In genomic region chr3:177181418-177181817, GRCh38 we compare ENCODE assay signal across 23 cellular contexts. TPM values are rescaled to one million over a fixed set of nuclear protein-coding genes. Genes with fewer than 3 reads are reported as not detected.
DNase-seq lines count a peak whose midpoint lies in the region; ATAC-seq and TF ChIP-seq lines count a peak whose summit lies in the region.
"Had no signal": no experiment of that assay in that cellular context is flagged by ENCODE, and none has a peak within 500 bp of the region (broad histone marks: within the 10 kb centered on the region; RNA-seq: fewer than 3 reads in every experiment).

No MANE protein-coding gene starts in this region.

- TF ChIP-seq POLR2A in right lobe of liver (IDR thresholded peaks at IDR 0.05) (no peak), suprapubic skin (IDR thresholded peaks at IDR 0.05) (no peak)

- no TSS peak for BruUV-seq in Caco-2 (replicated peaks; lab: Mats Ljungman, UMichigan)

- CTCF ChIA-PET in Caco-2 (lab: Charles Lee): no interaction called here

- H3K4me3 Mint-ChIP-seq in CD14-positive monocyte: no peak overlapping the region
- no peak overlapping the region for H3K4me3 Mint-ChIP-seq in Caco-2 (ENCODE audit: unreplicated experiment)
- H3K4me3 Mint-ChIP-seq in activated T-helper 2 cell treated with anti-CD3 and anti-CD28 coated beads, Interferon-gamma antibody, Interleukin-2, Interleukin-4, amounts not matched to agents 10 μg/mL and 5 μg/mL and 100 μg/mL, durations not matched to agents 14 hours and 24 hours and 36 hours (ENCODE audit: low read depth): no peak overlapping the region
- H3K4me3 Mint-ChIP-seq: activated CD4-positive, alpha-beta T cell treated with anti-CD3 and anti-CD28 coated beads for 36 hours had no signal

- TF ChIP-seq CTCF in CD14-positive monocyte (IDR thresholded peaks at IDR 0.05) (no peak), Caco-2 (IDR thresholded peaks at IDR 0.05; ENCODE audit: insufficient read depth in 1 of 2, low read depth in 1 of 2, low read length in 1 of 2, severe bottlenecking in 1 of 2, unreplicated experiment in 1 of 2) (no peak), right lobe of liver (IDR thresholded peaks at IDR 0.05) (no peak), suprapubic skin (IDR thresholded peaks at IDR 0.05) (no peak)

- POLR2A ChIA-PET in Caco-2 (lab: Charles Lee): no interaction called here

- H3K4me3 ChIP-seq in Caco-2 (ENCODE audit: low read depth, low read length) (no peak overlapping the region), right lobe of liver (no peak overlapping the region), suprapubic skin (no peak overlapping the region)
- H3K4me3 ChIP-seq: heart right ventricle, lung, pancreas, PC-9, SK-N-MC, upper lobe of right lung had no signal

- H3K4me1 ChIP-seq in Caco-2: peaks cover 14% of the 10 kb centered on the region
- H3K4me1 ChIP-seq in right lobe of liver: peaks cover 0 to 7% (median 3%) of the 10 kb centered on the region in 4 donors
- H3K4me1 ChIP-seq in suprapubic skin: peaks cover 65% of the 10 kb centered on the region

- H3K36me3 ChIP-seq in Caco-2 (ENCODE audit: control insufficient read depth, insufficient read depth, low read length) (no peaks in the 10 kb centered on the region), right lobe of liver (no peaks in the 10 kb centered on the region), suprapubic skin (no peaks in the 10 kb centered on the region)
- H3K36me3 ChIP-seq: heart right ventricle, pancreas, upper lobe of right lung had no signal

- H3K27ac Mint-ChIP-seq in CD14-positive monocyte (peak overlapping the region in 4 of 7 donors; percentile 40 to 83 (median 51)), Caco-2 (ENCODE audit: unreplicated experiment) (peak overlapping the region; percentile 17)
- H3K27ac Mint-ChIP-seq in activated T-helper 2 cell treated with anti-CD3 and anti-CD28 coated beads, Interferon-gamma antibody, Interleukin-2, Interleukin-4, amounts not matched to agents 10 μg/mL and 5 μg/mL and 100 μg/mL, durations not matched to agents 14 hours and 24 hours and 36 hours: peak overlapping the region; percentile 30
- H3K27ac Mint-ChIP-seq: activated CD4-positive, alpha-beta T cell treated with anti-CD3 and anti-CD28 coated beads for 36 hours had no signal

- H3K27me3 Mint-ChIP-seq in CD14-positive monocyte (ENCODE audit: low read depth in 3 of 3): peaks cover 0 to 3% (median 0%) of the 10 kb centered on the region in 3 donors
- no peaks in the 10 kb centered on the region for H3K27me3 Mint-ChIP-seq in Caco-2 (ENCODE audit: insufficient read depth, unreplicated experiment)
- H3K27me3 Mint-ChIP-seq in activated T-helper 2 cell treated with anti-CD3 and anti-CD28 coated beads, Interferon-gamma antibody, Interleukin-2, Interleukin-4, amounts not matched to agents 10 μg/mL and 5 μg/mL and 100 μg/mL, durations not matched to agents 14 hours and 24 hours and 36 hours (ENCODE audit: low read depth): no peaks in the 10 kb centered on the region
- H3K27me3 Mint-ChIP-seq: activated CD4-positive, alpha-beta T cell treated with anti-CD3 and anti-CD28 coated beads for 36 hours; stimulated activated naive CD8-positive, alpha-beta T cell treated with anti-CD3 and anti-CD28 coated beads, Interleukin-15, amount 100 ng/mL, for 72 hours had no signal

- intact Hi-C loops in CD14-positive monocyte (cut with micrococcal nuclease) (no loop called here), Caco-2 (cut with micrococcal nuclease; ENCODE audit: unreplicated experiment) (no loop called here), right lobe of liver (cut with DNase I) (no loop called here)
- intact Hi-C loops in activated T-helper 2 cell treated with anti-CD3 and anti-CD28 coated beads, Interferon-gamma antibody, Interleukin-2, Interleukin-4, amounts not matched to agents 10 μg/mL and 5 μg/mL and 100 μg/mL, durations not matched to agents 14 hours and 24 hours and 36 hours (cut with micrococcal nuclease): no loop called here

- TF ChIP-seq EP300 in suprapubic skin (IDR thresholded peaks at IDR 0.05): no peak

- no peak for DNase-seq in CD14-positive monocyte (ENCODE audit: low spot score)
- no peak for DNase-seq in Caco-2
- DNase-seq in activated T-helper 2 cell treated with anti-CD3 and anti-CD28 coated beads, Interferon-gamma antibody, Interleukin-2, Interleukin-4, amounts not matched to agents 10 μg/mL and 5 μg/mL and 100 μg/mL, durations not matched to agents 14 hours and 24 hours and 36 hours (ENCODE audit: low spot score): no peak
- no peak for DNase-seq in right lobe of liver
- no peak for DNase-seq in T1000 (lab: John Stamatoyannopoulos, UW)
- DNase-seq in suprapubic skin (ENCODE audit: low spot score in 2 of 2): no peak
- DNase-seq in MV-4-11 (lab: John Stamatoyannopoulos, UW): no peak
- DNase-seq in glomerular visceral epithelial cell (ENCODE audit: extremely low spot score): no peak
- DNase-seq: activated CD4-positive, alpha-beta T cell treated with anti-CD3 and anti-CD28 coated beads for 36 hours; activated naive CD4-positive, alpha-beta T cell treated with Interleukin-2 at 50 U/mL for 16 hours; DMS 273 treated with DMSO at 0.1 percent for 48 hours; GDM1; H7; heart right ventricle; NCI-H1417; NCI-H2171; NCI-H82; pancreas; PC-9; stimulated activated naive CD8-positive, alpha-beta T cell treated with anti-CD3 and anti-CD28 coated beads, Interleukin-15, amount 100 ng/mL, for 72 hours; upper lobe of right lung had no signal

- H3K27ac ChIP-seq in right lobe of liver (no peak overlapping the region), suprapubic skin (no peak overlapping the region)
- H3K27ac ChIP-seq: heart right ventricle, pancreas, SK-N-MC, upper lobe of right lung had no signal

- peaks cover 47% of the 10 kb centered on the region for H3K4me1 Mint-ChIP-seq in CD14-positive monocyte
- peaks cover 28% of the 10 kb centered on the region for H3K4me1 Mint-ChIP-seq in Caco-2 (ENCODE audit: low read depth, unreplicated experiment)
- H3K4me1 Mint-ChIP-seq in activated T-helper 2 cell treated with anti-CD3 and anti-CD28 coated beads, Interferon-gamma antibody, Interleukin-2, Interleukin-4, amounts not matched to agents 10 μg/mL and 5 μg/mL and 100 μg/mL, durations not matched to agents 14 hours and 24 hours and 36 hours (ENCODE audit: low read depth): peaks cover 35% of the 10 kb centered on the region

- WGBS in right lobe of liver (ENCODE audit: insufficient coverage, low coverage, low lambda C conversion rate, missing lambda C conversion rate): 65% methylated on average over 5 of the region's 5 CpGs
- 86% methylated on average over 5 of the region's 5 CpGs for WGBS in suprapubic skin

- H3K27me3 ChIP-seq in Caco-2 (replicated peaks; ENCODE audit: control insufficient read depth, insufficient read depth, low read length) (no peaks in the 10 kb centered on the region), right lobe of liver (no peaks in the 10 kb centered on the region), suprapubic skin (no peaks in the 10 kb centered on the region)
- H3K27me3 ChIP-seq: heart right ventricle, pancreas, upper lobe of right lung had no signal

- H3K9me3 Mint-ChIP-seq in CD14-positive monocyte (no peaks in the 10 kb centered on the region), Caco-2 (ENCODE audit: unreplicated experiment) (no peaks in the 10 kb centered on the region)
- no peaks in the 10 kb centered on the region for H3K9me3 Mint-ChIP-seq in activated T-helper 2 cell treated with anti-CD3 and anti-CD28 coated beads, Interferon-gamma antibody, Interleukin-2, Interleukin-4, amounts not matched to agents 10 μg/mL and 5 μg/mL and 100 μg/mL, durations not matched to agents 14 hours and 24 hours and 36 hours
- H3K9me3 Mint-ChIP-seq: stimulated activated naive CD8-positive, alpha-beta T cell treated with anti-CD3 and anti-CD28 coated beads, Interleukin-15, amount 100 ng/mL, for 72 hours had no signal

- peak; percentile 56 to 91 (median 80) for ATAC-seq in right lobe of liver
- ATAC-seq: activated CD4-positive, alpha-beta T cell treated with anti-CD3 and anti-CD28 coated beads for 36 hours; pancreas; stimulated activated naive CD8-positive, alpha-beta T cell treated with anti-CD3 and anti-CD28 coated beads, Interleukin-15, amount 100 ng/mL, for 72 hours; upper lobe of right lung had no signal

- no peaks in the 10 kb centered on the region for H3K9me3 ChIP-seq in Caco-2
- H3K9me3 ChIP-seq in right lobe of liver: no peaks in the 10 kb centered on the region
- H3K9me3 ChIP-seq in suprapubic skin: no peaks in the 10 kb centered on the region
- H3K9me3 ChIP-seq: heart right ventricle, pancreas, upper lobe of right lung had no signal

- H3K36me3 Mint-ChIP-seq in CD14-positive monocyte: peaks cover 0 to 9% of the 10 kb centered on the region in 2 donors
- H3K36me3 Mint-ChIP-seq in Caco-2 (ENCODE audit: insufficient read depth, unreplicated experiment): peaks cover 35% of the 10 kb centered on the region
- peaks cover 20% of the 10 kb centered on the region for H3K36me3 Mint-ChIP-seq in activated T-helper 2 cell treated with anti-CD3 and anti-CD28 coated beads, Interferon-gamma antibody, Interleukin-2, Interleukin-4, amounts not matched to agents 10 μg/mL and 5 μg/mL and 100 μg/mL, durations not matched to agents 14 hours and 24 hours and 36 hours (ENCODE audit: low read depth)

RNA-seq across cellular contexts. Expression of gene TBL1XR1, which starts 15.9 kb away (rescaled TPM):
- 10 to 100 TPM; 10.2 to 20.4 TPM for polyA plus RNA-seq in CD14-positive monocyte
- 127 and 140 TPM in 2 replicates for total RNA-seq in Caco-2 (2022)
- total RNA-seq in activated T-helper 2 cell treated with anti-CD3 and anti-CD28 coated beads, Interferon-gamma antibody, Interleukin-2, Interleukin-4, amounts not matched to agents 10 μg/mL and 5 μg/mL and 100 μg/mL, durations not matched to agents 14 hours and 24 hours and 36 hours: 168 and 169 TPM in 2 replicates
- total RNA-seq in right lobe of liver: 10 to 100 TPM; 32.6 to 80.6 (median 56.2) TPM
- total RNA-seq in suprapubic skin: 10 to 100 TPM; 56.0 to 90.8 (median 75.6) TPM
